13 cellular contexts compared by ENCODE assay signal in genomic region chr9:85717220-85717619, GRCh38.
"Had no signal": no experiment of that assay in that cellular context is flagged by ENCODE, and none has a peak within 500 bp of the region (broad histone marks: within the 10 kb centered on the region; RNA-seq: fewer than 3 reads in every experiment).

No MANE protein-coding gene starts in this region.

- H3K27ac Mint-ChIP-seq: activated CD4-positive, alpha-beta T cell treated with anti-CD3 and anti-CD28 coated beads, Interleukin-2, amount 10 ng/mL, durations not matched to agents 7 days and 5 days; activated T-helper 2 cell treated with anti-CD3 and anti-CD28 coated beads, Interferon-gamma antibody, Interleukin-2, Interleukin-4, amounts not matched to agents 10 μg/mL and 5 μg/mL and 100 μg/mL, durations not matched to agents 14 hours and 24 hours and 36 hours; T-helper 1 cell treated with Interleukin-12 subunit alpha and Interleukin-12 subunit beta and Interleukin-4 antibody, amounts not matched to agents 30 μg/mL and 1 μg/mL, for 36 hours had no signal

- H3K4me3 Mint-ChIP-seq: activated CD4-positive, alpha-beta T cell treated with anti-CD3 and anti-CD28 coated beads, Interleukin-2, amount 10 ng/mL, durations not matched to agents 7 days and 5 days; memory B cell; T-helper 1 cell treated with Interleukin-12 subunit alpha and Interleukin-12 subunit beta and Interleukin-4 antibody, amounts not matched to agents 30 μg/mL and 1 μg/mL, for 36 hours had no signal

- ATAC-seq: naive thymus-derived CD8-positive, alpha-beta T cell had no signal

- H3K27me3 ChIP-seq: colonic mucosa, right lobe of liver had no signal

- H3K4me3 ChIP-seq: colonic mucosa, left ventricle myocardium inferior, right lobe of liver had no signal

- DNase-seq: activated CD4-positive, alpha-beta T cell treated with anti-CD3 and anti-CD28 coated beads, Interleukin-2, amount 10 ng/mL, durations not matched to agents 7 days and 5 days; activated naive CD4-positive, alpha-beta T cell treated with anti-CD3 and anti-CD28 coated beads, Interleukin-2, amount 50 U/mL, for 16 hours; amniotic stem cell; colonic mucosa; foreskin fibroblast; hypothalamus; left ventricle myocardium inferior; naive thymus-derived CD8-positive, alpha-beta T cell; right lobe of liver had no signal

- H3K9me3 ChIP-seq: colonic mucosa, left ventricle myocardium inferior, right lobe of liver had no signal

- FAIRE-seq: endothelial cell of umbilical vein had no signal

- H3K9me3 Mint-ChIP-seq: memory B cell had no signal

- H3K27me3 Mint-ChIP-seq: activated CD4-positive, alpha-beta T cell treated with anti-CD3 and anti-CD28 coated beads, Interleukin-2, amount 10 ng/mL, durations not matched to agents 7 days and 5 days; memory B cell; naive thymus-derived CD8-positive, alpha-beta T cell had no signal

- H3K36me3 ChIP-seq: colonic mucosa, left ventricle myocardium inferior, right lobe of liver had no signal

- H3K27ac ChIP-seq: colonic mucosa, left ventricle myocardium inferior, right lobe of liver had no signal

- H3K4me1 ChIP-seq: colonic mucosa, right lobe of liver had no signal
